Comparison of ENCODE assay signal across 9 cellular contexts in genomic region chr6:139291813-139292619, GRCh38. TPM values are rescaled to one million over a fixed set of nuclear protein-coding genes. Genes with fewer than 3 reads are reported as not detected.
DNase-seq lines count a peak whose midpoint lies in the region; ATAC-seq and TF ChIP-seq lines count a peak whose summit lies in the region.
"Had no signal": no experiment of that assay in that cellular context is flagged by ENCODE, and none has a peak within 500 bp of the region (broad histone marks: within the 10 kb centered on the region; RNA-seq: fewer than 3 reads in every experiment).

TSS of gene TXLNB (minus strand) at chr6:139291998. CDS start at chr6:139288899, 3,099 bp downstream.

- H3K4me3 ChIP-seq in CD4-positive, alpha-beta memory T cell (ENCODE audit: low read length in 2 of 2), result peak within 1 kb of the TSS; percentile 26 to 42
- peak within 1 kb of the TSS; percentile 23 to 31 for H3K4me3 ChIP-seq in ascending aorta

- no peaks in the 10 kb centered on the region for H3K27me3 ChIP-seq in CD4-positive, alpha-beta memory T cell (ENCODE audit: insufficient read depth, low read length)
- H3K27me3 ChIP-seq in ascending aorta, result no peaks in the 10 kb centered on the region

- POLR2A ChIA-PET in CD4-positive, alpha-beta memory T cell (lab: Charles Lee; ENCODE audit: partially characterized antibody), result interaction anchor here (0.5 to 5.3 kb wide), 51 partner anchors 9 to 1885 kb away, joined by 3 to 172 read pairs (median 5); partner anchors contain the start of genes CCDC28A and CITED2

- H3K4me1 Mint-ChIP-seq in CD4-positive, alpha-beta memory T cell, result peaks cover 44 to 76% (median 58%) of the 10 kb centered on the region in 4 donors
- peaks cover 54% of the 10 kb centered on the region for H3K4me1 Mint-ChIP-seq in T-helper 1 cell treated with Interleukin-12 subunit alpha and Interleukin-12 subunit beta and Interleukin-4 antibody, amounts not matched to agents 30 μg/mL and 1 μg/mL, for 36 hours (ENCODE audit: low read depth)
- H3K4me1 Mint-ChIP-seq in immature natural killer cell, result peaks cover 47 to 48% of the 10 kb centered on the region in 2 donors

- CTCF ChIA-PET in CD4-positive, alpha-beta memory T cell (lab: Charles Lee; ENCODE audit: partially characterized antibody), result interaction anchor here (0.7 to 5.5 kb wide), 33 partner anchors 10 to 305 kb away, joined by 3 to 54 read pairs (median 5); partner anchors contain the start of genes CITED2 and HECA

- H3K4me1 ChIP-seq in CD4-positive, alpha-beta memory T cell (ENCODE audit: insufficient read depth, low read length), result peaks cover 59% of the 10 kb centered on the region
- H3K4me1 ChIP-seq in ascending aorta, result peaks cover 0 to 24% of the 10 kb centered on the region in 2 donors

- no peaks in the 10 kb centered on the region for H3K9me3 ChIP-seq in CD4-positive, alpha-beta memory T cell (ENCODE audit: control insufficient read depth in 1 of 2, low read length in 2 of 2)
- no peaks in the 10 kb centered on the region for H3K9me3 ChIP-seq in ascending aorta

- intact Hi-C loops in CD4-positive, alpha-beta memory T cell (cut with micrococcal nuclease), result loop anchor here (1.0 to 5.0 kb wide), 7 partner anchors 31 to 519 kb away; partner anchors contain the start of gene CCDC28A
- intact Hi-C loops in ascending aorta (cut with DNase I), result loop anchor here (5.0 kb wide), 1 partner anchor 40 kb away; no protein-coding TSS in a partner anchor

- ATAC-seq in GM19455 (IDR thresholded peaks at IDR 0.05; ENCODE audit: unreplicated experiment) (peak; percentile 61), HG03521 (IDR thresholded peaks at IDR 0.05; ENCODE audit: unreplicated experiment) (peak; percentile 70)

- TF ChIP-seq CTCF in ascending aorta (IDR thresholded peaks at IDR 0.05), result peak in 1 of 3 experiments; percentile 9

- DNase-seq in CD4-positive, alpha-beta memory T cell, result peak; percentile 81 to 95 (median 89)
- DNase-seq in ascending aorta (ENCODE audit: low spot score in 2 of 2), result peak; percentile 58 to 84
- peak; percentile 83 to 89 (median 87) for DNase-seq in immature natural killer cell
- peak; percentile 59 to 62 for DNase-seq in stimulated activated CD4-positive, alpha-beta T cell treated with anti-CD3 and anti-CD28 coated beads, Interleukin-15, amount 100 ng/mL, for 1 hour (ENCODE audit: low read depth in 1 of 2, low spot score in 1 of 2)
- no peak for DNase-seq in DMS114 treated with DMSO at 0.1 percent for 48 hours (lab: John Stamatoyannopoulos, UW; ENCODE audit: unreplicated experiment)

- peak within 1 kb of the TSS; percentile 94 to 99 (median 97) for H3K27ac Mint-ChIP-seq in CD4-positive, alpha-beta memory T cell
- peak within 1 kb of the TSS; percentile 95 for H3K27ac Mint-ChIP-seq in T-helper 1 cell treated with Interleukin-12 subunit alpha and Interleukin-12 subunit beta and Interleukin-4 antibody, amounts not matched to agents 30 μg/mL and 1 μg/mL, for 36 hours
- peak within 1 kb of the TSS; percentile 91 to 98 (median 98) for H3K27ac Mint-ChIP-seq in immature natural killer cell

- H3K36me3 Mint-ChIP-seq in CD4-positive, alpha-beta memory T cell, result peaks cover 3 to 10% of the 10 kb centered on the region in 2 donors
- peaks cover 7% of the 10 kb centered on the region for H3K36me3 Mint-ChIP-seq in T-helper 1 cell treated with Interleukin-12 subunit alpha and Interleukin-12 subunit beta and Interleukin-4 antibody, amounts not matched to agents 30 μg/mL and 1 μg/mL, for 36 hours (ENCODE audit: low read depth)
- peaks cover 5 to 9% (median 6%) of the 10 kb centered on the region in 3 donors for H3K36me3 Mint-ChIP-seq in immature natural killer cell

- no peaks in the 10 kb centered on the region for H3K36me3 ChIP-seq in CD4-positive, alpha-beta memory T cell (ENCODE audit: insufficient read depth, low read length)
- H3K36me3 ChIP-seq in ascending aorta, result no peaks in the 10 kb centered on the region

- peak within 1 kb of the TSS; percentile 79 to 91 (median 85) for H3K4me3 Mint-ChIP-seq in CD4-positive, alpha-beta memory T cell
- peak within 1 kb of the TSS; percentile 78 for H3K4me3 Mint-ChIP-seq in T-helper 1 cell treated with Interleukin-12 subunit alpha and Interleukin-12 subunit beta and Interleukin-4 antibody, amounts not matched to agents 30 μg/mL and 1 μg/mL, for 36 hours
- H3K4me3 Mint-ChIP-seq in immature natural killer cell, result peak within 1 kb of the TSS; percentile 82 to 89 (median 86)

- peak within 1 kb of the TSS; percentile 59 for H3K27ac ChIP-seq in CD4-positive, alpha-beta memory T cell (ENCODE audit: low read depth, low read length)
- peak within 1 kb of the TSS; percentile 55 to 69 for H3K27ac ChIP-seq in ascending aorta

- no peaks in the 10 kb centered on the region for H3K27me3 Mint-ChIP-seq in CD4-positive, alpha-beta memory T cell
- no peaks in the 10 kb centered on the region for H3K27me3 Mint-ChIP-seq in T-helper 1 cell treated with Interleukin-12 subunit alpha and Interleukin-12 subunit beta and Interleukin-4 antibody, amounts not matched to agents 30 μg/mL and 1 μg/mL, for 36 hours (ENCODE audit: low read depth)
- peaks cover 7 to 16% (median 10%) of the 10 kb centered on the region in 3 donors for H3K27me3 Mint-ChIP-seq in immature natural killer cell (ENCODE audit: low read depth in 3 of 3)

- H3K9me3 Mint-ChIP-seq in CD4-positive, alpha-beta memory T cell, result peaks cover 0 to 8% (median 2%) of the 10 kb centered on the region in 8 donors
- H3K9me3 Mint-ChIP-seq in T-helper 1 cell treated with Interleukin-12 subunit alpha and Interleukin-12 subunit beta and Interleukin-4 antibody, amounts not matched to agents 30 μg/mL and 1 μg/mL, for 36 hours, result peaks cover 12% of the 10 kb centered on the region
- H3K9me3 Mint-ChIP-seq in immature natural killer cell, result no peaks in the 10 kb centered on the region

RNA-seq across cellular contexts. Expression of gene TXLNB, which starts in this region (rescaled TPM):
- total RNA-seq in CD4-positive, alpha-beta memory T cell, result 1 to 10 TPM; 1.4 to 1.6 TPM
- polyA plus RNA-seq in CD4-positive, alpha-beta memory T cell, result under 1 TPM in 1 of 2 donors, not detected in 1; 0.78 TPM
- total RNA-seq in ascending aorta, result not detected
- under 1 TPM in 2 of 3 donors, not detected in 1; 0.08 to 0.32 TPM for polyA plus RNA-seq in immature natural killer cell
- total RNA-seq: NCI-H460 had no signal

Comparison
In these comparisons a context has a peak if more than half of its experiments do, and no peak if none do; other contexts are left out.
1. Peak in DNase-seq, H3K4me3 ChIP-seq and H3K27ac ChIP-seq in ascending aorta; RNA of the gene not detected or under 1 TPM.
2. Peak in DNase-seq in immature natural killer cell; RNA of the gene not detected or under 1 TPM.